Comparison of ENCODE assay signal across 26 cellular contexts in genomic region chr22:36497910-36498669, GRCh38. TPM values are rescaled to one million over a fixed set of nuclear protein-coding genes. Genes with fewer than 3 reads are reported as not detected.
DNase-seq lines count a peak whose midpoint lies in the region; ATAC-seq and TF ChIP-seq lines count a peak whose summit lies in the region.
"Had no signal": no experiment of that assay in that cellular context is flagged by ENCODE, and none has a peak within 500 bp of the region (broad histone marks: within the 10 kb centered on the region; RNA-seq: fewer than 3 reads in every experiment).

No MANE protein-coding gene starts in this region.

- ATAC-seq in foreskin keratinocyte, result no peak
- ATAC-seq: activated naive CD8-positive, alpha-beta T cell treated with anti-CD3 and anti-CD28 coated beads, Interleukin-2, amount 50 U/mL, for 24 hours; left cardiac atrium; naive thymus-derived CD4-positive, alpha-beta T cell; stimulated activated naive CD8-positive, alpha-beta T cell treated with anti-CD3 and anti-CD28 coated beads, Interleukin-15, amount 100 ng/mL, for 72 hours had no signal

- H3K9me3 ChIP-seq in breast epithelium (no peaks in the 10 kb centered on the region), WERI-Rb-1 (ENCODE audit: severe bottlenecking) (no peaks in the 10 kb centered on the region)
- H3K9me3 ChIP-seq: BLaER1, tibial artery had no signal

- peaks cover 33% of the 10 kb centered on the region for H3K36me3 Mint-ChIP-seq in MCF 10A (ENCODE audit: insufficient read depth, unreplicated experiment)

- CTCF ChIA-PET in MCF 10A (lab: Yijun Ruan, JAX), result interaction anchor here (1.0 kb wide), 1 partner anchor 190 kb away, joined by 3 read pairs; no protein-coding TSS in a partner anchor

- no peak overlapping the region for H3K27ac Mint-ChIP-seq in MCF 10A (ENCODE audit: low read depth, unreplicated experiment)
- H3K27ac Mint-ChIP-seq: activated CD4-positive, alpha-beta memory T cell treated with anti-CD3 and anti-CD28 coated beads for 36 hours; activated naive CD8-positive, alpha-beta T cell treated with anti-CD3 and anti-CD28 coated beads, Interleukin-2, amount 50 U/mL, for 24 hours; brain; dendritic cell treated with granulocyte-macrophage colony-stimulating factor and Interleukin-4, amounts not matched to agents 40 ng/mL and 50 ng/mL, for 4 days; naive thymus-derived CD4-positive, alpha-beta T cell; stimulated activated naive CD8-positive, alpha-beta T cell treated with anti-CD3 and anti-CD28 coated beads, Interleukin-15, amount 100 ng/mL, for 72 hours had no signal

- POLR2A ChIA-PET in MCF 10A (lab: Yijun Ruan, JAX), result interaction anchor here (0.7 to 1.0 kb wide), 2 partner anchors 11 to 29 kb away, joined by 3 read pairs; no protein-coding TSS in a partner anchor

- H3K36me3 ChIP-seq in breast epithelium (no peaks in the 10 kb centered on the region), WERI-Rb-1 (peaks cover 93% of the 10 kb centered on the region)

- no peak overlapping the region for H3K27ac ChIP-seq in breast epithelium
- H3K27ac ChIP-seq in WERI-Rb-1, result no peak overlapping the region
- no peak overlapping the region for H3K27ac ChIP-seq in foreskin keratinocyte
- H3K27ac ChIP-seq: BLaER1, SK-N-MC, tibial artery had no signal

- H3K27me3 ChIP-seq in breast epithelium, result no peaks in the 10 kb centered on the region
- H3K27me3 ChIP-seq in WERI-Rb-1 (ENCODE audit: insufficient read depth, low read depth, severe bottlenecking), result no peaks in the 10 kb centered on the region
- H3K27me3 ChIP-seq in foreskin keratinocyte, result no peaks in the 10 kb centered on the region
- H3K27me3 ChIP-seq: BLaER1, tibial artery had no signal

- intact Hi-C loops in MCF 10A (cut with micrococcal nuclease), result no loop called here
- intact Hi-C loops in breast epithelium (cut with DNase I; ENCODE audit: low total_unique reads), result no loop called here
- intact Hi-C loops in posterior vena cava (cut with DNase I), result loop anchor here in 1 of 2 donors (10.0 kb wide), 1 partner anchor 303 kb away; no protein-coding TSS in a partner anchor

- TF ChIP-seq CTCF in MCF 10A (IDR thresholded peaks at IDR 0.05; ENCODE audit: unreplicated experiment) (peak; percentile 7), breast epithelium (IDR thresholded peaks at IDR 0.05) (no peak), WERI-Rb-1 (IDR thresholded peaks at IDR 0.05; ENCODE audit: low read depth, low read length) (0 out of 2 replicates have a peak, but pooled peaks have one; percentile 12), foreskin keratinocyte (conservative IDR thresholded peaks at IDR 0.05) (peak; percentile 28)

- no peaks in the 10 kb centered on the region for H3K27me3 Mint-ChIP-seq in MCF 10A (ENCODE audit: insufficient read depth, unreplicated experiment)
- H3K27me3 Mint-ChIP-seq: activated B cell treated with CpG ODN at 0.5 μM for 24 hours; activated CD4-positive, alpha-beta memory T cell treated with anti-CD3 and anti-CD28 coated beads for 36 hours; activated naive CD8-positive, alpha-beta T cell treated with anti-CD3 and anti-CD28 coated beads, Interleukin-2, amount 50 U/mL, for 24 hours; dendritic cell treated with granulocyte-macrophage colony-stimulating factor and Interleukin-4, amounts not matched to agents 40 ng/mL and 50 ng/mL, for 4 days; naive thymus-derived CD4-positive, alpha-beta T cell; stimulated activated naive CD8-positive, alpha-beta T cell treated with anti-CD3 and anti-CD28 coated beads, Interleukin-15, amount 100 ng/mL, for 72 hours had no signal

- no peak for DNase-seq in MCF 10A (ENCODE audit: unreplicated experiment)
- DNase-seq in breast epithelium (ENCODE audit: low spot score in 2 of 2), result no peak
- peak; percentile 14 for DNase-seq in WERI-Rb-1
- no peak for DNase-seq in foreskin keratinocyte
- no peak for DNase-seq in AG08395 (ENCODE audit: low spot score)
- DNase-seq in posterior vena cava (ENCODE audit: low spot score), result no peak
- no peak for DNase-seq in NCI-H1436 treated with DMSO at 0.1 percent for 48 hours (lab: John Stamatoyannopoulos, UW)
- no peak for DNase-seq in NCI-H2107 treated with DMSO at 0.1 percent for 48 hours (lab: John Stamatoyannopoulos, UW; ENCODE audit: unreplicated experiment)
- DNase-seq: activated B cell treated with CpG ODN at 0.5 μM for 24 hours; activated CD4-positive, alpha-beta memory T cell treated with anti-CD3 and anti-CD28 coated beads for 36 hours; activated effector memory CD4-positive, alpha-beta T cell treated with anti-CD3 and anti-CD28 coated beads, Interleukin-2, amount 50 U/mL, for 16 hours; activated naive CD8-positive, alpha-beta T cell treated with anti-CD3 and anti-CD28 coated beads, Interleukin-2, amount 50 U/mL, for 24 hours; EL; H7; left cardiac atrium; MV-4-11; naive thymus-derived CD4-positive, alpha-beta T cell; NCI-H187 treated with DMSO at 0.1 percent for 48 hours; NCI-H446; retina; stimulated activated naive CD8-positive, alpha-beta T cell treated with anti-CD3 and anti-CD28 coated beads, Interleukin-15, amount 100 ng/mL, for 72 hours; tibial artery had no signal

- BruUV-seq in MCF 10A (replicated peaks; lab: Mats Ljungman, UMichigan), result no TSS peak

- H3K4me1 ChIP-seq in breast epithelium, result no peaks in the 10 kb centered on the region
- no peaks in the 10 kb centered on the region for H3K4me1 ChIP-seq in foreskin keratinocyte
- H3K4me1 ChIP-seq: tibial artery had no signal

- H3K4me3 Mint-ChIP-seq in MCF 10A (ENCODE audit: unreplicated experiment), result no peak overlapping the region
- H3K4me3 Mint-ChIP-seq: activated B cell treated with CpG ODN at 0.5 μM for 24 hours; activated CD4-positive, alpha-beta memory T cell treated with anti-CD3 and anti-CD28 coated beads for 36 hours; activated naive CD8-positive, alpha-beta T cell treated with anti-CD3 and anti-CD28 coated beads, Interleukin-2, amount 50 U/mL, for 24 hours; brain; dendritic cell treated with granulocyte-macrophage colony-stimulating factor and Interleukin-4, amounts not matched to agents 40 ng/mL and 50 ng/mL, for 4 days; naive thymus-derived CD4-positive, alpha-beta T cell; stimulated activated naive CD8-positive, alpha-beta T cell treated with anti-CD3 and anti-CD28 coated beads, Interleukin-15, amount 100 ng/mL, for 72 hours had no signal

- H3K4me3 ChIP-seq in breast epithelium (no peak overlapping the region), WERI-Rb-1 (ENCODE audit: low read depth, low read length) (no peak overlapping the region)
- H3K4me3 ChIP-seq: BLaER1, SK-N-MC, tibial artery had no signal

- no peak for TF ChIP-seq POLR2A in breast epithelium (IDR thresholded peaks at IDR 0.05)

- H3K9me3 Mint-ChIP-seq in MCF 10A (ENCODE audit: unreplicated experiment), result no peaks in the 10 kb centered on the region
- H3K9me3 Mint-ChIP-seq: activated B cell treated with CpG ODN at 0.5 μM for 24 hours; activated CD4-positive, alpha-beta memory T cell treated with anti-CD3 and anti-CD28 coated beads for 36 hours; activated naive CD8-positive, alpha-beta T cell treated with anti-CD3 and anti-CD28 coated beads, Interleukin-2, amount 50 U/mL, for 24 hours; brain; dendritic cell treated with granulocyte-macrophage colony-stimulating factor and Interleukin-4, amounts not matched to agents 40 ng/mL and 50 ng/mL, for 4 days; naive thymus-derived CD4-positive, alpha-beta T cell; stimulated activated naive CD8-positive, alpha-beta T cell treated with anti-CD3 and anti-CD28 coated beads, Interleukin-15, amount 100 ng/mL, for 72 hours had no signal

- H3K4me1 Mint-ChIP-seq in MCF 10A (ENCODE audit: insufficient read depth, unreplicated experiment), result no peaks in the 10 kb centered on the region
- H3K4me1 Mint-ChIP-seq: brain had no signal

RNA-seq across cellular contexts. Expression of gene FOXRED2, which starts 8.8 kb away (rescaled TPM):
- 10.9 and 11.4 TPM in 2 replicates for total RNA-seq in MCF 10A (2022)
- 1 to 10 TPM; 4.9 to 9.9 (median 6.1) TPM for total RNA-seq in breast epithelium
- total RNA-seq in foreskin keratinocyte, result 5.7 and 6.2 TPM in 2 replicates
- 2.5 and 3.2 TPM in 2 replicates for polyA plus RNA-seq in foreskin keratinocyte
- total RNA-seq in posterior vena cava, result 10 to 100 TPM in 1 of 2 donors, 1 to 10 TPM in 1; 7.9 to 17.2 TPM

RNA-seq across cellular contexts. Expression of gene TXN2, which starts 16.6 kb away (rescaled TPM):
- total RNA-seq in MCF 10A (2022) (61.5 and 83.2 TPM in 2 replicates), breast epithelium (10 to 100 TPM; 52.3 to 71.1 (median 58.1) TPM), foreskin keratinocyte (27.6 and 37.6 TPM in 2 replicates), posterior vena cava (10 to 100 TPM; 38.7 to 50.1 TPM)
- polyA plus RNA-seq in foreskin keratinocyte, result 89.9 and 92.2 TPM in 2 replicates

RNA-seq across cellular contexts. Expression of gene EIF3D, which starts 30.9 kb away (rescaled TPM):
- 258 and 306 TPM in 2 replicates for total RNA-seq in MCF 10A (2022)
- total RNA-seq in breast epithelium, result 100 to 1,000 TPM; 291 to 419 (median 301) TPM
- 264 and 268 TPM in 2 replicates for total RNA-seq in foreskin keratinocyte
- polyA plus RNA-seq in foreskin keratinocyte, result 258 and 261 TPM in 2 replicates
- 100 to 1,000 TPM in 1 of 2 donors, 10 to 100 TPM in 1; 98.6 to 106 TPM for total RNA-seq in posterior vena cava

Comparison
In these comparisons a context has a peak if more than half of its experiments do, and no peak if none do; other contexts are left out.
1. CTCF ChIP-seq: peak in MCF 10A (single experiment), WERI-Rb-1 (single experiment) and foreskin keratinocyte (single experiment); none in breast epithelium (0 of 3).